In genomic region chr2:16019060-16019475, GRCh38 we compare ENCODE assay signal across 31 cellular contexts.
"Had no signal": no experiment of that assay in that cellular context is flagged by ENCODE, and none has a peak within 500 bp of the region (broad histone marks: within the 10 kb centered on the region; RNA-seq: fewer than 3 reads in every experiment).

No MANE protein-coding gene starts in this region.

- H3K36me3 ChIP-seq: brain microvascular endothelial cell had no signal

- H3K4me3 ChIP-seq: K562, PC-9, SK-N-MC had no signal

- H3K27me3 ChIP-seq: brain microvascular endothelial cell had no signal

- H3K4me3 Mint-ChIP-seq: activated CD4-positive, alpha-beta T cell treated with anti-CD3 and anti-CD28 coated beads, Interleukin-2, amount 10 ng/mL, durations not matched to agents 24 days and 14 days; activated CD8-positive, alpha-beta T cell treated with anti-CD3 and anti-CD28 coated beads, Interleukin-2, amount 10 ng/mL, durations not matched to agents 7 days and 5 days; activated naive CD4-positive, alpha-beta T cell treated with anti-CD3 and anti-CD28 coated beads for 36 hours; activated naive CD8-positive, alpha-beta T cell; activated naive CD8-positive, alpha-beta T cell treated with anti-CD3 and anti-CD28 coated beads, Interleukin-2, amount 50 U/mL, for 24 hours; activated T-cell treated with anti-CD3 and anti-CD28 coated beads, Interleukin-2, amount 50 U/mL, for 24 hours; activated T-helper 1 cell treated with anti-CD3 and anti-CD28 coated beads, Interleukin-12 subunit alpha, Interleukin-12 subunit beta, Interleukin-2, Interleukin-4 antibody, amounts not matched to agents 30 ng/mL and 10 ng/mL and 1 ng/mL, durations not matched to agents 14 hours and 24 hours and 36 hours; central memory CD8-positive, alpha-beta T cell; T-helper 1 cell treated with Interleukin-12 subunit alpha and Interleukin-12 subunit beta and Interleukin-4 antibody, amounts not matched to agents 30 μg/mL and 1 μg/mL, for 36 hours; T-helper 2 cell treated with Interferon-gamma antibody and Interleukin-4, amounts not matched to agents 5 μg/mL and 100 μg/mL, for 36 hours had no signal

- H2AFZ ChIP-seq: PC-9 had no signal

- ATAC-seq: activated CD8-positive, alpha-beta T cell treated with anti-CD3 and anti-CD28 coated beads, Interleukin-2, amount 10 ng/mL, durations not matched to agents 7 days and 5 days; activated naive CD8-positive, alpha-beta T cell treated with anti-CD3 and anti-CD28 coated beads, Interleukin-2, amount 50 U/mL, for 24 hours; K562; Right ventricle myocardium inferior had no signal

- H3K4me1 Mint-ChIP-seq: activated CD4-positive, alpha-beta T cell treated with anti-CD3 and anti-CD28 coated beads, Interleukin-2, amount 10 ng/mL, durations not matched to agents 24 days and 14 days; activated naive CD8-positive, alpha-beta T cell treated with anti-CD3 and anti-CD28 coated beads, Interleukin-2, amount 50 U/mL, for 24 hours; central memory CD8-positive, alpha-beta T cell had no signal

- H3K27ac ChIP-seq: brain microvascular endothelial cell, PC-9, RWPE1, SK-N-MC had no signal

- H3K4me2 ChIP-seq: PC-9 had no signal

- H3K27ac Mint-ChIP-seq: activated CD4-positive, alpha-beta T cell treated with anti-CD3 and anti-CD28 coated beads, Interleukin-2, amount 10 ng/mL, durations not matched to agents 24 days and 14 days; activated CD8-positive, alpha-beta T cell treated with anti-CD3 and anti-CD28 coated beads, Interleukin-2, amount 10 ng/mL, durations not matched to agents 7 days and 5 days; activated naive CD4-positive, alpha-beta T cell treated with anti-CD3 and anti-CD28 coated beads for 36 hours; activated naive CD8-positive, alpha-beta T cell; activated naive CD8-positive, alpha-beta T cell treated with anti-CD3 and anti-CD28 coated beads, Interleukin-2, amount 50 U/mL, for 24 hours; activated T-cell treated with anti-CD3 and anti-CD28 coated beads, Interleukin-2, amount 50 U/mL, for 24 hours; activated T-helper 1 cell treated with anti-CD3 and anti-CD28 coated beads, Interleukin-12 subunit alpha, Interleukin-12 subunit beta, Interleukin-2, Interleukin-4 antibody, amounts not matched to agents 30 ng/mL and 10 ng/mL and 1 ng/mL, durations not matched to agents 14 hours and 24 hours and 36 hours; T-helper 1 cell treated with Interleukin-12 subunit alpha and Interleukin-12 subunit beta and Interleukin-4 antibody, amounts not matched to agents 30 μg/mL and 1 μg/mL, for 36 hours; T-helper 2 cell treated with Interferon-gamma antibody and Interleukin-4, amounts not matched to agents 5 μg/mL and 100 μg/mL, for 36 hours had no signal

- H3K9me3 Mint-ChIP-seq: activated CD4-positive, alpha-beta T cell treated with anti-CD3 and anti-CD28 coated beads, Interleukin-2, amount 10 ng/mL, durations not matched to agents 24 days and 14 days; activated naive CD4-positive, alpha-beta T cell treated with anti-CD3 and anti-CD28 coated beads for 36 hours; activated naive CD8-positive, alpha-beta T cell treated with anti-CD3 and anti-CD28 coated beads, Interleukin-2, amount 50 U/mL, for 24 hours; activated T-cell treated with anti-CD3 and anti-CD28 coated beads, Interleukin-2, amount 50 U/mL, for 24 hours; activated T-helper 1 cell treated with anti-CD3 and anti-CD28 coated beads, Interleukin-12 subunit alpha, Interleukin-12 subunit beta, Interleukin-2, Interleukin-4 antibody, amounts not matched to agents 30 ng/mL and 10 ng/mL and 1 ng/mL, durations not matched to agents 14 hours and 24 hours and 36 hours; central memory CD8-positive, alpha-beta T cell; T-helper 1 cell treated with Interleukin-12 subunit alpha and Interleukin-12 subunit beta and Interleukin-4 antibody, amounts not matched to agents 30 μg/mL and 1 μg/mL, for 36 hours; T-helper 2 cell treated with Interferon-gamma antibody and Interleukin-4, amounts not matched to agents 5 μg/mL and 100 μg/mL, for 36 hours had no signal

- DNase-seq: activated CD4-positive, alpha-beta T cell treated with anti-CD3 and anti-CD28 coated beads, Interleukin-2, amount 10 ng/mL, durations not matched to agents 24 days and 14 days; activated CD4-positive, alpha-beta T cell treated with anti-CD3 and anti-CD28 coated beads, Interleukin-2, amount 50 U/mL, for 48 hours; activated CD8-positive, alpha-beta T cell treated with anti-CD3 and anti-CD28 coated beads, Interleukin-2, amount 10 ng/mL, durations not matched to agents 7 days and 5 days; activated gamma-delta T cell treated with Interleukin-2 at 50 U/mL for 16 hours; activated naive CD4-positive, alpha-beta T cell treated with anti-CD3 and anti-CD28 coated beads for 36 hours; activated naive CD8-positive, alpha-beta T cell treated with anti-CD3 and anti-CD28 coated beads, Interleukin-2, amount 50 U/mL, for 24 hours; activated T-cell treated with anti-CD3 and anti-CD28 coated beads, Interleukin-2, amount 50 U/mL, for 24 hours; amniotic stem cell; aorta; brain microvascular endothelial cell; NCI-H1092 treated with DMSO at 0.1 percent for 48 hours; NCI-H1417; NCI-H146; NCI-H187; NCI-H2029 treated with DMSO at 0.1 percent for 48 hours; NCI-H2107; NCI-H2171; NCI-H510A treated with DMSO at 0.1 percent for 48 hours; NCI-H69; NK-92 treated with Interleukin-12 subunit alpha and Interleukin-12 subunit beta, amount 100 ng/mL, for 24 hours; PC-9; SIG-M5 had no signal

- H3K36me3 Mint-ChIP-seq: activated naive CD8-positive, alpha-beta T cell had no signal
